In the genomic region with DNA sequence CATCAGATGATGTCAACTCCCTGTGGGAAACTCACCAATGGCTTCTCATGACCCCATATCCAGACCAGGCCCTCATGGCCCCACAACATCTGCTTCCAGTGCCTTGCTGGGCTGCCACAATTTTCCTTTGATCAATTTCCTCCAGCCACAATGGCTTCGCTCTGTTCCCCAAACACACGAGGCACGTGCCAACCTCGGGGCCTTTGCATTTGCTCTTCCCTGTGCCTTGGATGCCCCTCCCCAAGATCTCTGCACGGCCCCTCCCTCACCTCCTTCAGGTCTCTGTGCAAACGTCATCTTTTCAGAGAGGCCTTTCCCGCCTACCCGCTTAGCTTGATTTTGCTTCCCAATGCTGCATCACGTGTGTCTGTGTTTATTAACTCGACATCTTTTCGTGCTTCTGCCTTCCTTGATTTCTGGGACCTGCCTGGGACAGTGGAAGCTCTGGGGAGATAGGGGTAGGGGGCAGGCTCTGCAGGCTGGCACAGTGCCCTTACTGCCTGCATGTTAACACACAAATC, we compare ENCODE assay signal across 21 cellular contexts. TPM values are rescaled to one million over a fixed set of nuclear protein-coding genes. Genes with fewer than 3 reads are reported as not detected.
DNase-seq lines count a peak whose midpoint lies in the region; ATAC-seq and TF ChIP-seq lines count a peak whose summit lies in the region.
"Had no signal": no experiment of that assay in that cellular context is flagged by ENCODE, and none has a peak within 500 bp of the region (broad histone marks: within the 10 kb centered on the region; RNA-seq: fewer than 3 reads in every experiment).

No MANE protein-coding gene starts in this region.

- intact Hi-C loops in activated CD4-positive, alpha-beta memory T cell treated with anti-CD3 and anti-CD28 coated beads for 36 hours (cut with micrococcal nuclease): no loop called here

- POLR2A ChIA-PET in activated CD4-positive, alpha-beta memory T cell treated with anti-CD3 and anti-CD28 coated beads, Interleukin-2, amount 10 ng/mL, durations not matched to agents 7 days and 5 days (lab: Charles Lee): interaction anchor here (4.0 kb wide), 1 partner anchor 13 kb away, joined by 17 read pairs; the partner anchor contains the start of gene PEDS1
- POLR2A ChIA-PET in activated CD4-positive, alpha-beta memory T cell treated with anti-CD3 and anti-CD28 coated beads for 36 hours (lab: Charles Lee): interaction anchor here (0.7 to 1.2 kb wide), 3 partner anchors 13 to 27 kb away, joined by 3 to 4 read pairs (median 3); no protein-coding TSS in a partner anchor
- POLR2A ChIA-PET in WTC11 (lab: Charles Lee): interaction anchor here (1.2 kb wide), 1 partner anchor 13 kb away, joined by 4 read pairs; the partner anchor contains the start of gene PEDS1

- peaks cover 26% of the 10 kb centered on the region for H3K4me1 Mint-ChIP-seq in activated CD4-positive, alpha-beta memory T cell treated with anti-CD3 and anti-CD28 coated beads, Interleukin-2, amount 10 ng/mL, durations not matched to agents 7 days and 5 days
- H3K4me1 Mint-ChIP-seq in activated CD4-positive, alpha-beta memory T cell treated with anti-CD3 and anti-CD28 coated beads for 36 hours (ENCODE audit: low read depth): peaks cover 27% of the 10 kb centered on the region
- H3K4me1 Mint-ChIP-seq in WTC11: peaks cover 33% of the 10 kb centered on the region

- H3K27ac Mint-ChIP-seq in activated CD4-positive, alpha-beta memory T cell treated with anti-CD3 and anti-CD28 coated beads, Interleukin-2, amount 10 ng/mL, durations not matched to agents 7 days and 5 days: peak overlapping the region; percentile 14
- no peak overlapping the region for H3K27ac Mint-ChIP-seq in activated CD4-positive, alpha-beta memory T cell treated with anti-CD3 and anti-CD28 coated beads for 36 hours
- peak overlapping the region; percentile 34; the same call in 1 of the 2 replicates for H3K27ac Mint-ChIP-seq in WTC11

- no peaks in the 10 kb centered on the region for H3K27me3 ChIP-seq in right atrium auricular region
- H3K27me3 ChIP-seq: colonic mucosa, gastroesophageal sphincter, pancreas had no signal

- peaks cover 48% of the 10 kb centered on the region for H3K36me3 Mint-ChIP-seq in activated CD4-positive, alpha-beta memory T cell treated with anti-CD3 and anti-CD28 coated beads, Interleukin-2, amount 10 ng/mL, durations not matched to agents 7 days and 5 days (ENCODE audit: low read depth)
- peaks cover 27% of the 10 kb centered on the region for H3K36me3 Mint-ChIP-seq in activated CD4-positive, alpha-beta memory T cell treated with anti-CD3 and anti-CD28 coated beads for 36 hours
- H3K36me3 Mint-ChIP-seq in WTC11: peaks cover 26% of the 10 kb centered on the region

- TF ChIP-seq CTCF in WTC11 (IDR thresholded peaks at IDR 0.05) (no peak), right atrium auricular region (IDR thresholded peaks at IDR 0.05) (no peak)

- H3K27ac ChIP-seq in epithelial cell of prostate (peak overlapping the region; percentile 99), skin epidermis (peak overlapping the region in 11 of 21 experiments; percentile 16 to 96 (median 57)), right atrium auricular region (no peak overlapping the region)
- H3K27ac ChIP-seq: colonic mucosa, pancreas, thoracic aorta had no signal

- CTCF ChIA-PET in activated CD4-positive, alpha-beta memory T cell treated with anti-CD3 and anti-CD28 coated beads, Interleukin-2, amount 10 ng/mL, durations not matched to agents 7 days and 5 days (lab: Charles Lee): no interaction called here
- CTCF ChIA-PET in activated CD4-positive, alpha-beta memory T cell treated with anti-CD3 and anti-CD28 coated beads for 36 hours (lab: Charles Lee): interaction anchor here (2.2 kb wide), 1 partner anchor 20 kb away, joined by 8 read pairs; no protein-coding TSS in a partner anchor
- CTCF ChIA-PET in WTC11 (lab: Charles Lee): interaction anchor here (1.1 to 3.4 kb wide), 5 partner anchors 13 to 141 kb away, joined by 4 to 18 read pairs (median 13); partner anchors contain the start of gene PEDS1

- H3K27me3 Mint-ChIP-seq in activated CD4-positive, alpha-beta memory T cell treated with anti-CD3 and anti-CD28 coated beads, Interleukin-2, amount 10 ng/mL, durations not matched to agents 7 days and 5 days: no peaks in the 10 kb centered on the region
- no peaks in the 10 kb centered on the region for H3K27me3 Mint-ChIP-seq in activated CD4-positive, alpha-beta memory T cell treated with anti-CD3 and anti-CD28 coated beads for 36 hours
- H3K27me3 Mint-ChIP-seq in WTC11 (ENCODE audit: low read depth): no peaks in the 10 kb centered on the region

- H3K36me3 ChIP-seq in right atrium auricular region: peaks cover 28% of the 10 kb centered on the region
- H3K36me3 ChIP-seq: colonic mucosa had no signal

- peaks cover 0 to 53% of the 10 kb centered on the region in 2 donors for H3K4me1 ChIP-seq in right atrium auricular region
- H3K4me1 ChIP-seq: colonic mucosa had no signal

- H3K9me3 ChIP-seq in right atrium auricular region: no peaks in the 10 kb centered on the region
- H3K9me3 ChIP-seq: colonic mucosa, gastroesophageal sphincter, pancreas, thoracic aorta had no signal

- ATAC-seq in WTC11: no peak
- no peak for ATAC-seq in GM21447 (IDR thresholded peaks at IDR 0.05; ENCODE audit: unreplicated experiment)
- ATAC-seq: gastroesophageal sphincter, left ventricle myocardium superior, pancreas had no signal

- H3K9me3 Mint-ChIP-seq in activated CD4-positive, alpha-beta memory T cell treated with anti-CD3 and anti-CD28 coated beads, Interleukin-2, amount 10 ng/mL, durations not matched to agents 7 days and 5 days: no peaks in the 10 kb centered on the region
- no peaks in the 10 kb centered on the region for H3K9me3 Mint-ChIP-seq in activated CD4-positive, alpha-beta memory T cell treated with anti-CD3 and anti-CD28 coated beads for 36 hours
- no peaks in the 10 kb centered on the region for H3K9me3 Mint-ChIP-seq in WTC11

- DNase-seq in activated CD4-positive, alpha-beta memory T cell treated with anti-CD3 and anti-CD28 coated beads, Interleukin-2, amount 10 ng/mL, durations not matched to agents 7 days and 5 days: no peak
- no peak for DNase-seq in activated CD4-positive, alpha-beta memory T cell treated with anti-CD3 and anti-CD28 coated beads for 36 hours
- DNase-seq in WTC11 (ENCODE audit: low spot score): no peak
- no peak for DNase-seq in epithelial cell of prostate (ENCODE audit: low read depth, low spot score)
- no peak for DNase-seq in right atrium auricular region (ENCODE audit: low spot score)
- no peak for DNase-seq in NCI-H2171 treated with DMSO at 0.1 percent for 48 hours (lab: John Stamatoyannopoulos, UW)
- DNase-seq: activated CD4-positive, CD25-positive, alpha-beta regulatory T cell treated with anti-CD3 and anti-CD28 coated beads, Interleukin-2, amount 50 U/mL, for 72 hours; activated gamma-delta T cell; colonic mucosa; DMS 273 treated with DMSO at 0.1 percent for 48 hours; GDM1; Kasumi-1; left ventricle myocardium superior; NCI-H1105; pancreas; stimulated activated CD4-positive, alpha-beta T cell treated with anti-CD3 and anti-CD28 coated beads, Interleukin-4, amount 100 ng/mL, for 1 hour; T1000 had no signal

- H3K4me3 ChIP-seq in skin epidermis (no peak overlapping the region), right atrium auricular region (no peak overlapping the region)
- H3K4me3 ChIP-seq: colonic mucosa, gastroesophageal sphincter, pancreas, thoracic aorta had no signal

- no peak overlapping the region for H3K4me3 Mint-ChIP-seq in activated CD4-positive, alpha-beta memory T cell treated with anti-CD3 and anti-CD28 coated beads, Interleukin-2, amount 10 ng/mL, durations not matched to agents 7 days and 5 days
- no peak overlapping the region for H3K4me3 Mint-ChIP-seq in activated CD4-positive, alpha-beta memory T cell treated with anti-CD3 and anti-CD28 coated beads for 36 hours
- no peak overlapping the region for H3K4me3 Mint-ChIP-seq in WTC11

TF ChIP-seq in WTC11, 78 proteins besides CTCF, POLR2A, EP300 and RAD21:
- TF ChIP-seq USF2 (CRISPR knock-in tag; IDR thresholded peaks at IDR 0.05): no peak

RNA-seq across cellular contexts. Expression of gene PEDS1, which starts 13.1 kb away (rescaled TPM):
- total RNA-seq in activated CD4-positive, alpha-beta memory T cell treated with anti-CD3 and anti-CD28 coated beads, Interleukin-2, amount 10 ng/mL, durations not matched to agents 7 days and 5 days: 10 to 100 TPM; 30.3 to 32.3 TPM
- total RNA-seq in activated CD4-positive, alpha-beta memory T cell treated with anti-CD3 and anti-CD28 coated beads for 36 hours: 10 to 100 TPM; 15.0 to 16.9 TPM
- total RNA-seq in WTC11 (2021) (35.0 to 36.7 TPM (median 35.6 TPM) in 3 replicates), right atrium auricular region (10 to 100 TPM; 26.1 to 30.7 TPM)

RNA-seq across cellular contexts. Expression of gene UBE2V1, which starts 27.4 kb away (rescaled TPM):
- total RNA-seq in activated CD4-positive, alpha-beta memory T cell treated with anti-CD3 and anti-CD28 coated beads, Interleukin-2, amount 10 ng/mL, durations not matched to agents 7 days and 5 days: 100 to 1,000 TPM; 153 to 154 TPM
- 100 to 1,000 TPM; 167 to 172 TPM for total RNA-seq in activated CD4-positive, alpha-beta memory T cell treated with anti-CD3 and anti-CD28 coated beads for 36 hours
- total RNA-seq in WTC11 (2021) (132 to 146 TPM (median 144 TPM) in 3 replicates), right atrium auricular region (10 to 100 TPM; 61.2 to 70.2 TPM)

RNA-seq across cellular contexts. Expression of gene CEBPB, which starts 50.2 kb away (rescaled TPM):
- total RNA-seq in activated CD4-positive, alpha-beta memory T cell treated with anti-CD3 and anti-CD28 coated beads, Interleukin-2, amount 10 ng/mL, durations not matched to agents 7 days and 5 days: 10 to 100 TPM; 36.5 to 37.5 TPM
- 10 to 100 TPM; 53.3 to 56.5 TPM for total RNA-seq in activated CD4-positive, alpha-beta memory T cell treated with anti-CD3 and anti-CD28 coated beads for 36 hours
- total RNA-seq in WTC11 (2021) (23.5 to 29.1 TPM (median 25.6 TPM) in 3 replicates), right atrium auricular region (100 to 1,000 TPM in 1 of 2 donors, 10 to 100 TPM in 1; 61.3 to 102 TPM)

Comparison
In these comparisons a context has a peak if more than half of its experiments do, and no peak if none do; other contexts are left out.
1. H3K27ac ChIP-seq: peak in epithelial cell of prostate (single experiment) and skin epidermis (11 of 21); none in right atrium auricular region (0 of 2).